In the genomic region with DNA sequence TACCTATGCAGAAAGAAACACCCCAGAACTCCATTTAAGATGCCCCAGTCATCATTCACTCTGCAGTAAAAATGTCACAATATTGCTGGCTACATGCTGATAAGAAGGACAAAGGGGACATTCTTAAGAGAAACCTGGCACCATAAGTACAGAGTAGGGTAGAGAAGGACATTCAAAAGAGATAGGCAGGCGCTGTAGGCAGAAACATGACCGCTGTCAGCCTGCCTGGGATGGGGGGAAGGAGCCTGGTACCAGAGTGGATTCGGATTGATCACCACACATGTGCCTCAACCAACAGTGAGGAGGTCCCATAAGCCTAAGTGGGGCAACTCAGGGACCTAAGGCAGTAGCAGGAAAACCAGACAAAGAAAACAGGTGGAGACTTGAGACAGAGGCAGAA, we compare ENCODE assay signal across 10 cellular contexts. TPM values are rescaled to one million over a fixed set of nuclear protein-coding genes. Genes with fewer than 3 reads are reported as not detected.
"Had no signal": no experiment of that assay in that cellular context is flagged by ENCODE, and none has a peak within 500 bp of the region (broad histone marks: within the 10 kb centered on the region; RNA-seq: fewer than 3 reads in every experiment).

No MANE protein-coding gene starts in this region.

RNA-seq across cellular contexts. Expression of a gene that starts 54.1 kb away (rescaled TPM):
- total RNA-seq: activated CD8-positive, alpha-beta memory T cell treated with anti-CD3 and anti-CD28 coated beads for 36 hours; activated CD8-positive, alpha-beta T cell treated with anti-CD3 and anti-CD28 coated beads for 36 hours; activated naive CD8-positive, alpha-beta T cell treated with anti-CD3 and anti-CD28 coated beads for 36 hours; activated T-cell treated with anti-CD3 and anti-CD28 coated beads, Interleukin-2, amount 50 U/mL, for 72 hours; activated T-helper 17 cell treated with anti-CD3 and anti-CD28 coated beads, Interleukin-2, amount 50 U/mL, for 72 hours; ascending aorta; NCI-H460; SK-MEL-5; T-helper 1 cell treated with Interleukin-12 subunit alpha and Interleukin-12 subunit beta and Interleukin-4 antibody, amounts not matched to agents 30 ng/mL and 1 ng/mL, for 36 hours had no signal

RNA-seq across cellular contexts. Expression of a gene that starts 55.2 kb away (rescaled TPM):
- total RNA-seq: activated CD8-positive, alpha-beta memory T cell treated with anti-CD3 and anti-CD28 coated beads for 36 hours; activated CD8-positive, alpha-beta T cell treated with anti-CD3 and anti-CD28 coated beads for 36 hours; activated naive CD8-positive, alpha-beta T cell treated with anti-CD3 and anti-CD28 coated beads for 36 hours; activated T-cell treated with anti-CD3 and anti-CD28 coated beads, Interleukin-2, amount 50 U/mL, for 72 hours; activated T-helper 17 cell treated with anti-CD3 and anti-CD28 coated beads, Interleukin-2, amount 50 U/mL, for 72 hours; ascending aorta; SK-MEL-5; T-helper 1 cell treated with Interleukin-12 subunit alpha and Interleukin-12 subunit beta and Interleukin-4 antibody, amounts not matched to agents 30 ng/mL and 1 ng/mL, for 36 hours; T-helper 2 cell treated with Interferon-gamma antibody and Interleukin-4, amounts not matched to agents 100 ng/mL and 5 ng/mL, for 36 hours had no signal
